Comparison of ENCODE assay signal across 16 cellular contexts in genomic region chr4:137310156-137310555, GRCh38.
A peak's percentile ranks its signal among the peaks of the same experiment; 100 is the strongest.
DNase-seq lines count a peak whose midpoint lies in the region; TF ChIP-seq lines count a peak whose summit lies in the region.
"Had no signal": no experiment of that assay in that cellular context is flagged by ENCODE, and none has a peak within 500 bp of the region (broad histone marks: within the 10 kb centered on the region; RNA-seq: fewer than 3 reads in every experiment).

No MANE protein-coding gene starts in this region.

- peak overlapping the region; percentile 27 for H3K9ac ChIP-seq in SK-N-MC (ENCODE audit: insufficient read length)

- peaks cover 4% of the 10 kb centered on the region; the same call in 1 of the 2 replicates for H3K9me3 ChIP-seq in SK-N-MC (ENCODE audit: low read depth, low read length)
- H3K9me3 ChIP-seq: ovary, spleen had no signal

- H3K27ac ChIP-seq in SK-N-MC = peak overlapping the region; percentile 97
- H3K27ac ChIP-seq: C4-2B, ovary, spleen, VCaP had no signal

- peak overlapping the region; percentile 52 for H3K4me3 ChIP-seq in SK-N-MC
- no peak overlapping the region for H3K4me3 ChIP-seq in fibroblast of the aortic adventitia (ENCODE audit: low read depth, low read length)
- H3K4me3 ChIP-seq: ovary, spleen had no signal

- DNase-seq in HS-5 (ENCODE audit: low read depth) = peak; percentile 20
- peak; percentile 28 for DNase-seq in SK-N-MC (ENCODE audit: low read depth, low spot score)
- DNase-seq in fibroblast of the aortic adventitia (ENCODE audit: low read depth) = peak; percentile 84
- peak; percentile 18 for DNase-seq in smooth muscle cell of the brain vasculature (ENCODE audit: low read depth, low spot score)
- no peak for DNase-seq in NOMO-1 treated with DMSO at 0.1 percent for 48 hours (lab: John Stamatoyannopoulos, UW; ENCODE audit: unreplicated experiment)
- DNase-seq in activated CD4-positive, CD25-positive, alpha-beta regulatory T cell (lab: John Stamatoyannopoulos, UW) = no peak
- no peak for DNase-seq in NCI-H2196 (lab: John Stamatoyannopoulos, UW; ENCODE audit: unreplicated experiment)
- DNase-seq: activated effector memory CD4-positive, alpha-beta T cell treated with anti-CD3 and anti-CD28 coated beads, Interleukin-2, amount 50 U/mL, for 16 hours; DND-41; KG1; NCI-H1417 treated with DMSO at 0.1 percent for 48 hours; ovary; spleen; stimulated activated naive CD4-positive, alpha-beta T cell treated with Interleukin-2 at 50 U/mL for 16 hours had no signal

- peaks cover 4% of the 10 kb centered on the region; the same call in 1 of the 2 replicates for H3K36me3 ChIP-seq in SK-N-MC (ENCODE audit: insufficient read depth, low read length)
- H3K36me3 ChIP-seq: ovary, spleen had no signal

- TF ChIP-seq CTCF in fibroblast of the aortic adventitia (IDR thresholded peaks at IDR 0.05; ENCODE audit: insufficient read depth, low read length) = no peak

Comparison
In these comparisons a context has a peak if more than half of its experiments do, and no peak if none do; other contexts are left out.
1. DNase-seq: peak in HS-5 (single experiment), SK-N-MC (single experiment), fibroblast of the aortic adventitia (single experiment) and smooth muscle cell of the brain vasculature (single experiment); none in NOMO-1 treated with DMSO at 0.1 percent for 48 hours (single experiment), activated CD4-positive, CD25-positive, alpha-beta regulatory T cell (0 of 4) and NCI-H2196 (single experiment).